ENCODE assay signal across 10 cellular contexts in the genomic region with DNA sequence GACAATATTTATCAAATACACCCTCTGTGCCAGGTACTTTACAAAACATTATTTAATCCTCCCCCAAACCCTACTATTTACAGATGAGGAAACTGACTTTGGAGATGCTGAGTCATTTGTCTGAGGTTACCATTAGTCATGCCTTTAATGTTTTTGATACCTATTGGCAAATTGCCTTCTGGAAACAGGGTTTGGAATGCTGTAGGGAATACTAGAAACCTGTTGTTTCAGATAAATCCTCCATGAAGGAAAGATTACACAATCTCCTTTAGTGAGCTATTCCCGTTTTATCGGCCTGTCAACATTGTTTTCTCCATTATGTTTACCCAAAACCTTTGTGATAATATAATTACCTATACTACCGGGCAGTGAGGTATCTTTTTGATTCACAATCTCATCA.
A peak's percentile ranks its signal among the peaks of the same experiment; 100 is the strongest.
DNase-seq lines count a peak whose midpoint lies in the region; ATAC-seq and TF ChIP-seq lines count a peak whose summit lies in the region.
"Had no signal": no experiment of that assay in that cellular context is flagged by ENCODE, and none has a peak within 500 bp of the region (broad histone marks: within the 10 kb centered on the region; RNA-seq: fewer than 3 reads in every experiment).

No MANE protein-coding gene starts in this region.

- no peaks in the 10 kb centered on the region for H3K27me3 ChIP-seq in fibroblast of lung (ENCODE audit: control insufficient read depth, insufficient read depth, low read length)
- H3K27me3 ChIP-seq in tibial artery = no peaks in the 10 kb centered on the region
- H3K27me3 ChIP-seq: BLaER1 had no signal

- peak; percentile 18 for DNase-seq in NCI-H345 (lab: John Stamatoyannopoulos, UW)
- no peak for DNase-seq in NCI-H345 treated with DMSO at 0.1 percent for 48 hours (lab: John Stamatoyannopoulos, UW; ENCODE audit: unreplicated experiment)
- peak; percentile 91 for DNase-seq in RWPE1 (ENCODE audit: low spot score)
- peak; percentile 77 to 96 for DNase-seq in fibroblast of lung (ENCODE audit: low read depth in 2 of 2)
- peak; percentile 53 for DNase-seq in stromal cell of bone marrow (ENCODE audit: low read depth)
- DNase-seq in left lobe of liver (ENCODE audit: low spot score) = no peak
- no peak for DNase-seq in tibial artery
- DNase-seq: hippocampal formation had no signal

- ATAC-seq in left lobe of liver (no peak), HG02623 (IDR thresholded peaks at IDR 0.05; ENCODE audit: unreplicated experiment) (no peak)

- H2AFZ ChIP-seq in fibroblast of lung (ENCODE audit: low read length) = no peak overlapping the region

- no peak overlapping the region for H3K9ac ChIP-seq in fibroblast of lung (ENCODE audit: insufficient read depth, low read length)
- H3K9ac ChIP-seq: BLaER1 had no signal

- H3K4me1 ChIP-seq in fibroblast of lung (ENCODE audit: control insufficient read depth, extremely low read depth, insufficient read depth, low read length) = peaks cover 3% of the 10 kb centered on the region
- no peaks in the 10 kb centered on the region for H3K4me1 ChIP-seq in tibial artery

- POLR2A ChIA-PET in RWPE1 (lab: Yijun Ruan, JAX; ENCODE audit: low non-redundant PET) = no interaction called here

- H4K20me1 ChIP-seq in fibroblast of lung (ENCODE audit: control insufficient read depth, extremely low read depth, insufficient read depth, low read length) = no peaks in the 10 kb centered on the region
- H4K20me1 ChIP-seq: BLaER1 had no signal

- H3K36me3 ChIP-seq in fibroblast of lung (ENCODE audit: control insufficient read depth, insufficient read depth, low read length) (no peaks in the 10 kb centered on the region), tibial artery (no peaks in the 10 kb centered on the region)
- H3K36me3 ChIP-seq: BLaER1 had no signal

- intact Hi-C loops in tibial artery (cut with DNase I; ENCODE audit: low total_unique reads) = no loop called here

- no peaks in the 10 kb centered on the region for H3K79me2 ChIP-seq in fibroblast of lung (ENCODE audit: control insufficient read depth, insufficient read depth, low read length)

- TF ChIP-seq CTCF in RWPE1 (conservative IDR thresholded peaks at IDR 0.05; ENCODE audit: low read depth) (no peak), fibroblast of lung (conservative IDR thresholded peaks at IDR 0.05 in 1 of 2, IDR thresholded peaks at IDR 0.05 in 1 of 2; ENCODE audit: low read depth in 1 of 2, low read length in 2 of 2) (no peak), tibial artery (IDR thresholded peaks at IDR 0.05) (no peak)

- H3K9me3 ChIP-seq in fibroblast of lung (ENCODE audit: control insufficient read depth, insufficient read depth, low read depth, low read length) (no peaks in the 10 kb centered on the region), tibial artery (no peaks in the 10 kb centered on the region)
- H3K9me3 ChIP-seq: BLaER1 had no signal

- H3K4me3 ChIP-seq in fibroblast of lung (replicated peaks in 1 of 4; ENCODE audit: control extremely low read depth in 1 of 4, insufficient read depth in 1 of 4, low read depth in 3 of 4, low read length in 4 of 4) (no peak overlapping the region), tibial artery (no peak overlapping the region)
- H3K4me3 ChIP-seq: BLaER1 had no signal

- peak overlapping the region; percentile 45 for H3K4me2 ChIP-seq in fibroblast of lung (ENCODE audit: extremely low read depth, insufficient read depth, low read length)
- H3K4me2 ChIP-seq: BLaER1 had no signal

- CTCF ChIA-PET in RWPE1 (lab: Yijun Ruan, JAX) = no interaction called here

- H3K27ac ChIP-seq in RWPE1 = no peak overlapping the region
- no peak overlapping the region for H3K27ac ChIP-seq in fibroblast of lung (ENCODE audit: insufficient read depth, low read length)
- H3K27ac ChIP-seq in tibial artery = no peak overlapping the region
- H3K27ac ChIP-seq: BLaER1 had no signal

Comparison
In these comparisons a context has a peak if more than half of its experiments do, and no peak if none do; other contexts are left out.
1. DNase-seq: peak in NCI-H345 (single experiment), RWPE1 (single experiment), fibroblast of lung (2 of 2) and stromal cell of bone marrow (single experiment); none in NCI-H345 treated with DMSO at 0.1 percent for 48 hours (single experiment), left lobe of liver (single experiment) and tibial artery (0 of 2).